Comparison of ENCODE assay signal across 22 cellular contexts in the genomic region with DNA sequence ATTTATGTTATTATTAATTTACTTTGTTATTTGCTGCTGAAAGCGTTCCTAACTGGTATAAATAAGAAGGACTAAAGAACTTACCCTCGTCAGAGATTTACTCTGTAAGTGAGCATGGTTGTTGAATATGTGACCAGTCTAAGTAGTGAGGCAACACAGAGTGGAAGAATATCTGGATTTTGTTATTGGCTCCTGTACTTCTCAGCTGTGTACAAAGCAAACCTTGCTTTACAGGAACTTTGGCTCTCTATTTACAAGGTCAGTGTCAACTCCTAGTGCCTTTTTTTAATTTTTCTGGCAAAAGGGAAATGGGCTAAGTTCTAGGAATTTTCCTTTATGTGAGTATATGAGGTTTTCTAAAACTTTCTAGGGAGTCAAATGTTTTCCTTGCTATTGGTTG. TPM values are rescaled to one million over a fixed set of nuclear protein-coding genes. Genes with fewer than 3 reads are reported as not detected.
DNase-seq lines count a peak whose midpoint lies in the region; ATAC-seq, FAIRE-seq and TF ChIP-seq lines count a peak whose summit lies in the region.
"Had no signal": no experiment of that assay in that cellular context is flagged by ENCODE, and none has a peak within 500 bp of the region (broad histone marks: within the 10 kb centered on the region; RNA-seq: fewer than 3 reads in every experiment).

No MANE protein-coding gene starts in this region.

- peak overlapping the region in 1 of 2 donors; percentile 50 for H3K9ac ChIP-seq in liver (ENCODE audit: low read depth in 1 of 2, low read length in 2 of 2)
- H3K9ac ChIP-seq in parathyroid adenoma: no peak overlapping the region
- H3K9ac ChIP-seq: GM23248 had no signal

- no peak overlapping the region for H3K4me3 ChIP-seq in body of pancreas
- H3K4me3 ChIP-seq in liver (ENCODE audit: low read depth in 1 of 3, low read length in 3 of 3): no peak overlapping the region
- H3K4me3 ChIP-seq in parathyroid adenoma (ENCODE audit: low read depth, low read length): no peak overlapping the region
- H3K4me3 ChIP-seq in small intestine (ENCODE audit: low read depth in 1 of 2, low read length in 2 of 2): no peak overlapping the region
- H3K4me3 ChIP-seq: GM23248, HAP-1 had no signal

- TF ChIP-seq CTCF in body of pancreas (IDR thresholded peaks at IDR 0.05) (no peak), liver (IDR thresholded peaks at IDR 0.05; ENCODE audit: low read depth, low read length, missing input control) (no peak), parathyroid adenoma (IDR thresholded peaks at IDR 0.05) (no peak)

- 61 to 67% methylated on average over 2 of the region's 2 CpGs for WGBS in body of pancreas, 2 donors
- WGBS in liver: 39% methylated on average over 2 of the region's 2 CpGs
- WGBS in small intestine, 3 donors: 69 to 80% (median 73%) methylated on average over 2 of the region's 2 CpGs

- ATAC-seq in body of pancreas: peak; percentile 93
- ATAC-seq in HG02885 (IDR thresholded peaks at IDR 0.05; ENCODE audit: poor library complexity, unreplicated experiment): no peak

- peak in 1 of 3 donors; percentile 15 for TF ChIP-seq POLR2A in body of pancreas (IDR thresholded peaks at IDR 0.05)

- no peaks in the 10 kb centered on the region for H3K27me3 ChIP-seq in body of pancreas
- H3K27me3 ChIP-seq in liver (ENCODE audit: control insufficient read depth in 4 of 4, insufficient read depth in 4 of 4, low read length in 3 of 4): no peaks in the 10 kb centered on the region
- H3K27me3 ChIP-seq in parathyroid adenoma (ENCODE audit: control insufficient read depth, insufficient read depth, low read length): no peaks in the 10 kb centered on the region
- no peaks in the 10 kb centered on the region for H3K27me3 ChIP-seq in small intestine (ENCODE audit: control insufficient read depth in 2 of 2, insufficient read depth in 2 of 2, low read length in 2 of 2)

- peak overlapping the region; percentile 18 for H2AFZ ChIP-seq in parathyroid adenoma
- H2AFZ ChIP-seq: GM23248 had no signal

- DNase-seq in body of pancreas (no peak), AG20443 (ENCODE audit: low spot score) (no peak), small intestine (no peak)
- DNase-seq in activated T-cell treated with anti-CD3 and anti-CD28 coated beads, Interleukin-2, amount 50 U/mL, for 1 hour: no peak
- DNase-seq: BE2C; C1 segment of cervical spinal cord; CD4-positive, CD25-positive, alpha-beta regulatory T cell; CD8-positive, alpha-beta memory T cell; COR-L47; DMS 273 treated with DMSO at 0.1 percent for 48 hours; DMS53; DND-41; EL; GM23248 had no signal

- no peak for FAIRE-seq in small intestine (lab: Jason Lieb, UNC)
- FAIRE-seq: GM12891, HTR-8/SVneo had no signal

- H3K79me2 ChIP-seq in parathyroid adenoma: no peaks in the 10 kb centered on the region

- no peaks in the 10 kb centered on the region for H3K36me3 ChIP-seq in body of pancreas (replicated peaks in 1 of 2; ENCODE audit: insufficient read depth in 1 of 2, low read depth in 2 of 2)
- H3K36me3 ChIP-seq in liver (ENCODE audit: control insufficient read depth in 4 of 4, insufficient read depth in 3 of 4, low read depth in 1 of 4, low read length in 3 of 4): no peaks in the 10 kb centered on the region
- no peaks in the 10 kb centered on the region for H3K36me3 ChIP-seq in parathyroid adenoma (ENCODE audit: control insufficient read depth, insufficient read depth, low read length)
- no peaks in the 10 kb centered on the region for H3K36me3 ChIP-seq in small intestine (ENCODE audit: control insufficient read depth in 2 of 2, insufficient read depth in 2 of 2, low read length in 2 of 2)
- H3K36me3 ChIP-seq: BE2C, HAP-1 had no signal

- peak; percentile 22 to 43 for TF ChIP-seq RAD21 in liver (IDR thresholded peaks at IDR 0.05)

- no peaks in the 10 kb centered on the region for H3K9me3 ChIP-seq in body of pancreas
- no peaks in the 10 kb centered on the region for H3K9me3 ChIP-seq in liver (ENCODE audit: control insufficient read depth in 4 of 4, low read length in 3 of 4)
- H3K9me3 ChIP-seq in parathyroid adenoma (ENCODE audit: control insufficient read depth, low read length): no peaks in the 10 kb centered on the region
- no peaks in the 10 kb centered on the region for H3K9me3 ChIP-seq in small intestine (ENCODE audit: control insufficient read depth, low read depth)
- H3K9me3 ChIP-seq: BE2C, HAP-1 had no signal

- H3K4me2 ChIP-seq in parathyroid adenoma (ENCODE audit: low read length): no peak overlapping the region

- peaks cover 15% of the 10 kb centered on the region for H3K4me1 ChIP-seq in body of pancreas
- peaks cover 4 to 35% (median 33%) of the 10 kb centered on the region in 4 donors for H3K4me1 ChIP-seq in liver (ENCODE audit: control insufficient read depth in 4 of 4, insufficient read depth in 4 of 4, low read length in 3 of 4)
- peaks cover 10% of the 10 kb centered on the region for H3K4me1 ChIP-seq in parathyroid adenoma
- H3K4me1 ChIP-seq in small intestine (ENCODE audit: control insufficient read depth in 2 of 2, insufficient read depth in 1 of 2, low read depth in 1 of 2, low read length in 1 of 2): peaks cover 0 to 3% of the 10 kb centered on the region in 2 donors
- H3K4me1 ChIP-seq: BE2C, HAP-1 had no signal

- intact Hi-C loops in body of pancreas (cut with DNase I): no loop called here

- H3K27ac ChIP-seq in body of pancreas (peak overlapping the region in 2 of 4 donors; percentile 5 to 35), liver (ENCODE audit: low read depth in 1 of 2, low read length in 2 of 2) (peak overlapping the region; percentile 31 to 76), parathyroid adenoma (no peak overlapping the region), small intestine (ENCODE audit: low read depth in 1 of 2, low read length in 1 of 2) (no peak overlapping the region)
- H3K27ac ChIP-seq: GM23248 had no signal

TF ChIP-seq in liver, 16 proteins besides CTCF, POLR2A, EP300 and RAD21 (continues in another document):
- TF ChIP-seq EGR1 (IDR thresholded peaks at IDR 0.05; ENCODE audit: low read depth in 2 of 2) (peak in 1 of 2 donors; percentile 9), YY1 (IDR thresholded peaks at IDR 0.05) (peak; percentile 32), NR2F2 (IDR thresholded peaks at IDR 0.05) (peak; percentile 27), RXRA (IDR thresholded peaks at IDR 0.05) (peak; percentile 68 to 84), SP1 (IDR thresholded peaks at IDR 0.05) (peak; percentile 77), FOXA2 (IDR thresholded peaks at IDR 0.05) (peak; percentile 97), FOXA1 (IDR thresholded peaks at IDR 0.05) (peak; percentile 89), HNF4G (IDR thresholded peaks at IDR 0.05) (peak; percentile 12), JUND (IDR thresholded peaks at IDR 0.05) (peak; percentile 24 to 56), TAF1 (conservative IDR thresholded peaks at IDR 0.05) (no peak)
- TF ChIP-seq, protein P1, sequence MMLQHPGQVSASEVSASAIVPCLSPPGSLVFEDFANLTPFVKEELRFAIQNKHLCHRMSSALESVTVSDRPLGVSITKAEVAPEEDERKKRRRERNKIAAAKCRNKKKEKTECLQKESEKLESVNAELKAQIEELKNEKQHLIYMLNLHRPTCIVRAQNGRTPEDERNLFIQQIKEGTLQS (IDR thresholded peaks at IDR 0.05): peak; percentile 47
- TF ChIP-seq, protein P2, sequence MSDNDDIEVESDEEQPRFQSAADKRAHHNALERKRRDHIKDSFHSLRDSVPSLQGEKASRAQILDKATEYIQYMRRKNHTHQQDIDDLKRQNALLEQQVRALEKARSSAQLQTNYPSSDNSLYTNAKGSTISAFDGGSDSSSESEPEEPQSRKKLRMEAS (IDR thresholded peaks at IDR 0.05): peak; percentile 65
- TF ChIP-seq, protein P3, sequence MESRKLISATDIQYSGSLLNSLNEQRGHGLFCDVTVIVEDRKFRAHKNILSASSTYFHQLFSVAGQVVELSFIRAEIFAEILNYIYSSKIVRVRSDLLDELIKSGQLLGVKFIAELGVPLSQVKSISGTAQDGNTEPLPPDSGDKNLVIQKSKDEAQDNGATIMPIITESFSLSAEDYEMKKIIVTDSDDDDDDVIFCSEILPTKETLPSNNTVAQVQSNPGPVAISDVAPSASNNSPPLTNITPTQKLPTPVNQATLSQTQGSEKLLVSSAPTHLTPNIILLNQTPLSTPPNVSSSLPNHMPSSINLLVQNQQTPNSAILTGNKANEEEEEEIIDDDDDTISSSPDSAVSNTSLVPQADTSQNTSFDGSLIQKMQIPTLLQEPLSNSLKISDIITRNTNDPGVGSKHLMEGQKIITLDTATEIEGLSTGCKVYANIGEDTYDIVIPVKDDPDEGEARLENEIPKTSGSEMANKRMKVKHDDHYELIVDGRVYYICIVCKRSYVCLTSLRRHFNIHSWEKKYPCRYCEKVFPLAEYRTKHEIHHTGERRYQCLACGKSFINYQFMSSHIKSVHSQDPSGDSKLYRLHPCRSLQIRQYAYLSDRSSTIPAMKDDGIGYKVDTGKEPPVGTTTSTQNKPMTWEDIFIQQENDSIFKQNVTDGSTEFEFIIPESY (IDR thresholded peaks at IDR 0.05): peak; percentile 70
- TF ChIP-seq, protein P4, sequence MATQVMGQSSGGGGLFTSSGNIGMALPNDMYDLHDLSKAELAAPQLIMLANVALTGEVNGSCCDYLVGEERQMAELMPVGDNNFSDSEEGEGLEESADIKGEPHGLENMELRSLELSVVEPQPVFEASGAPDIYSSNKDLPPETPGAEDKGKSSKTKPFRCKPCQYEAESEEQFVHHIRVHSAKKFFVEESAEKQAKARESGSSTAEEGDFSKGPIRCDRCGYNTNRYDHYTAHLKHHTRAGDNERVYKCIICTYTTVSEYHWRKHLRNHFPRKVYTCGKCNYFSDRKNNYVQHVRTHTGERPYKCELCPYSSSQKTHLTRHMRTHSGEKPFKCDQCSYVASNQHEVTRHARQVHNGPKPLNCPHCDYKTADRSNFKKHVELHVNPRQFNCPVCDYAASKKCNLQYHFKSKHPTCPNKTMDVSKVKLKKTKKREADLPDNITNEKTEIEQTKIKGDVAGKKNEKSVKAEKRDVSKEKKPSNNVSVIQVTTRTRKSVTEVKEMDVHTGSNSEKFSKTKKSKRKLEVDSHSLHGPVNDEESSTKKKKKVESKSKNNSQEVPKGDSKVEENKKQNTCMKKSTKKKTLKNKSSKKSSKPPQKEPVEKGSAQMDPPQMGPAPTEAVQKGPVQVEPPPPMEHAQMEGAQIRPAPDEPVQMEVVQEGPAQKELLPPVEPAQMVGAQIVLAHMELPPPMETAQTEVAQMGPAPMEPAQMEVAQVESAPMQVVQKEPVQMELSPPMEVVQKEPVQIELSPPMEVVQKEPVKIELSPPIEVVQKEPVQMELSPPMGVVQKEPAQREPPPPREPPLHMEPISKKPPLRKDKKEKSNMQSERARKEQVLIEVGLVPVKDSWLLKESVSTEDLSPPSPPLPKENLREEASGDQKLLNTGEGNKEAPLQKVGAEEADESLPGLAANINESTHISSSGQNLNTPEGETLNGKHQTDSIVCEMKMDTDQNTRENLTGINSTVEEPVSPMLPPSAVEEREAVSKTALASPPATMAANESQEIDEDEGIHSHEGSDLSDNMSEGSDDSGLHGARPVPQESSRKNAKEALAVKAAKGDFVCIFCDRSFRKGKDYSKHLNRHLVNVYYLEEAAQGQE (IDR thresholded peaks at IDR 0.05): peak; percentile 71

RNA-seq across cellular contexts. Expression of a gene that starts 35.6 kb away (rescaled TPM):
- total RNA-seq in body of pancreas: 100 to 1,000 TPM; 234 to 308 TPM
- 100 to 1,000 TPM in 1 of 2 donors, 1 to 10 TPM in 1; 6.3 to 116 TPM for total RNA-seq in liver
- polyA plus RNA-seq in liver: 10 to 100 TPM; 31.0 to 69.1 TPM
- polyA plus RNA-seq in small intestine: 100 to 1,000 TPM in 1 of 3 donors, 10 to 100 TPM in 2; 70.0 to 210 (median 98.5) TPM
- total RNA-seq: CD4-positive, CD25-positive, alpha-beta regulatory T cell; G401 had no signal
- polyA plus RNA-seq: CD4-positive, CD25-positive, alpha-beta regulatory T cell; CD8-positive, alpha-beta memory T cell; IgD-negative memory B cell had no signal

Comparison
In these comparisons a context has a peak if more than half of its experiments do, and no peak if none do; other contexts are left out.
1. H3K27ac ChIP-seq: peak in liver (2 of 2); none in parathyroid adenoma (single experiment) and small intestine (0 of 2).